ENCODE assay signal across 28 cellular contexts in the genomic region with DNA sequence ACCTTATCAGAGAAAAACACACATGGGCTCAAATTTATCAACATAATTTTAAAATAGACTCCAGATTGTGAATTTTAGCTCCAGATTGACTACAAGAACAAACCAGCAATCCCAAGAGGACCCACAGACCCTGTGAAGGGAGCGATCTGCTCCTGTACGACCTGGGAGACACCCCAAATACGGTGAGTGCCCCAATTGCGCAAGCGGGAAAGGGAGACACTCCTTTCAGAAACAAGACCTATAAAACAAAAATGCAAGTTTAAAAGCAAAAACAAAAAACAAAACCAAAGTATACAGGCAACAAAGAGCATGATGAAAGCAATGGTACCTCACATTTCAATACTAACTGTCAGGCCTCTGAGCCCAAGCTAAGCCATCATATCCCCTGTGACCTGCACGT. TPM values are rescaled to one million over a fixed set of nuclear protein-coding genes. Genes with fewer than 3 reads are reported as not detected.
"Had no signal": no experiment of that assay in that cellular context is flagged by ENCODE, and none has a peak within 500 bp of the region (broad histone marks: within the 10 kb centered on the region; RNA-seq: fewer than 3 reads in every experiment).

No MANE protein-coding gene starts in this region.

- H3K9me3 ChIP-seq: ovary, psoas muscle, spleen, suprapubic skin, testis, tibial artery, transverse colon, upper lobe of right lung, uterus had no signal

- H3K79me2 ChIP-seq: parathyroid adenoma had no signal

- H3K27me3 ChIP-seq: neural progenitor cell, ovary, spleen, suprapubic skin, testis, tibial artery, transverse colon, upper lobe of right lung, uterus had no signal

- H3K4me1 ChIP-seq: neural progenitor cell, parathyroid adenoma, psoas muscle, spleen, suprapubic skin, testis, tibial artery, transverse colon, upper lobe of right lung, uterus had no signal

- ATAC-seq: natural killer cell; psoas muscle; right cardiac atrium; sciatic nerve; stimulated activated memory B cell treated with anti-CD40 and anti-IgM and Interleukin-4, amounts not matched to agents 10 μg/mL and 1 μg/mL and 100 μg/mL, for 72 hours; stimulated activated naive CD8-positive, alpha-beta T cell treated with anti-CD3 and anti-CD28 coated beads, Interleukin-15, amount 100 ng/mL, for 72 hours; stimulated activated naive CD8-positive, alpha-beta T cell treated with anti-CD3 and anti-CD28 coated beads, Interleukin-15, Interleukin-2, amounts not matched to agents 100 U/mL and 50 U/mL, for 24 hours; upper lobe of right lung had no signal

- H3K9ac ChIP-seq: neural progenitor cell, parathyroid adenoma had no signal

- H2AFZ ChIP-seq: neural progenitor cell, parathyroid adenoma had no signal

- H3K36me3 ChIP-seq: neural progenitor cell, ovary, spleen, suprapubic skin, tibial artery, transverse colon, upper lobe of right lung, uterus had no signal

- H3K4me2 ChIP-seq: neural progenitor cell, smooth muscle cell had no signal

- H3K27ac ChIP-seq: neural progenitor cell, ovary, parathyroid adenoma, psoas muscle, skin epidermis, spleen, suprapubic skin, testis, tibial artery, transverse colon, upper lobe of right lung, uterus had no signal

- H3K4me3 ChIP-seq: neural progenitor cell, ovary, psoas muscle, skin epidermis, smooth muscle cell, spleen, suprapubic skin, testis, tibial artery, transverse colon, upper lobe of right lung, uterus had no signal

- DNase-seq: natural killer cell; occipital lobe; ovary; posterior cingulate gyrus; psoas muscle; right cardiac atrium; spleen; stimulated activated CD4-positive, alpha-beta T cell treated with anti-CD3 and anti-CD28 coated beads, Interleukin-12 subunit alpha, Interleukin-12 subunit beta, amount 100 ng/mL, for 4 hours; stimulated activated CD4-positive, alpha-beta T cell treated with anti-CD3 and anti-CD28 coated beads, Interleukin-1b, Interleukin-23, amount 100 ng/mL, for 48 hours; stimulated activated CD4-positive, alpha-beta T cell treated with anti-CD3 and anti-CD28 coated beads, Interleukin-4, amount 100 ng/mL, for 1 hour; stimulated activated CD4-positive, alpha-beta T cell treated with anti-CD3 and anti-CD28 coated beads, Interleukin-4, amount 100 ng/mL, for 4 hours; stimulated activated CD8-positive, alpha-beta memory T cell treated with anti-CD3 and anti-CD28 coated beads, Interleukin-4, amount 100 ng/mL, for 48 hours; stimulated activated naive CD4-positive, alpha-beta T cell; stimulated activated naive CD8-positive, alpha-beta T cell treated with anti-CD3 and anti-CD28 coated beads, Interleukin-15, amount 100 ng/mL, for 72 hours; stimulated activated naive CD8-positive, alpha-beta T cell treated with anti-CD3 and anti-CD28 coated beads, Interleukin-15, Interleukin-2, amounts not matched to agents 100 U/mL and 50 U/mL, for 24 hours; substantia nigra; testis; tibial artery; transverse colon; upper lobe of right lung; uterus had no signal

RNA-seq across cellular contexts. Expression of gene DNAI7, which starts 32.1 kb away (rescaled TPM):
- total RNA-seq: smooth muscle cell had no signal
- polyA plus RNA-seq: smooth muscle cell had no signal
